ENCODE assay signal across 8 cellular contexts in genomic region chr7:12212051-12212485, GRCh38. TPM values are rescaled to one million over a fixed set of nuclear protein-coding genes. Genes with fewer than 3 reads are reported as not detected.
A peak's percentile ranks its signal among the peaks of the same experiment; 100 is the strongest.
DNase-seq lines count a peak whose midpoint lies in the region; ATAC-seq, FAIRE-seq and TF ChIP-seq lines count a peak whose summit lies in the region.

No MANE protein-coding gene starts in this region.

- no peak overlapping the region for H3K23ac ChIP-seq in H9 (ENCODE audit: insufficient read length, low read depth, low read length)

- H3K27me3 Mint-ChIP-seq in H9 (ENCODE audit: low read depth) (peaks cover 7% of the 10 kb centered on the region), osteocyte (ENCODE audit: unreplicated experiment) (peaks cover 27% of the 10 kb centered on the region)

- ATAC-seq in A549 (no peak), GM21576 (IDR thresholded peaks at IDR 0.05; ENCODE audit: unreplicated experiment) (no peak), GM21619 (IDR thresholded peaks at IDR 0.05; ENCODE audit: unreplicated experiment) (no peak), GM19324 (IDR thresholded peaks at IDR 0.05; ENCODE audit: low FRiP score, unreplicated experiment) (no peak)

- no peaks in the 10 kb centered on the region for H3K79me1 ChIP-seq in H9 (ENCODE audit: insufficient read depth, low read depth, low read length, poor library complexity, severe bottlenecking)

- no peaks in the 10 kb centered on the region; a peak in 1 of 5 replicates for H3K9me3 Mint-ChIP-seq in H9
- H3K9me3 Mint-ChIP-seq in osteocyte (ENCODE audit: unreplicated experiment): no peaks in the 10 kb centered on the region

- peaks cover 3% of the 10 kb centered on the region; the same call in 1 of the 2 replicates for H3K79me2 ChIP-seq in H9 (ENCODE audit: insufficient read depth, low read length)

- no peak overlapping the region for H2AFZ ChIP-seq in H9 (ENCODE audit: low read length)

- H3K4me1 Mint-ChIP-seq in H9 (peaks cover 22 to 35% of the 10 kb centered on the region in 2 experiments), osteocyte (ENCODE audit: unreplicated experiment) (peaks cover 21% of the 10 kb centered on the region)

- H2BK12ac ChIP-seq in H9 (ENCODE audit: insufficient read length, low read depth, low read length): no peak overlapping the region

- H3K4me3 Mint-ChIP-seq in H9 (peak overlapping the region; percentile 79 to 92), osteocyte (ENCODE audit: unreplicated experiment) (peak overlapping the region; percentile 97)

- H3K4me1 ChIP-seq in A549: peaks cover 29% of the 10 kb centered on the region
- H3K4me1 ChIP-seq in H9 (ENCODE audit: insufficient read depth, low read length): peaks cover 3% of the 10 kb centered on the region; the same call in 1 of the 2 replicates

- POLR2A ChIA-PET in A549 (lab: Yijun Ruan, JAX): interaction anchor here (1.4 to 2.6 kb wide), 3 partner anchors 104 to 253 kb away, joined by 3 to 17 read pairs (median 6); no protein-coding TSS in a partner anchor

- no peak overlapping the region for H3K4ac ChIP-seq in H9 (ENCODE audit: low read depth, low read length)

- no peak overlapping the region for H2BK15ac ChIP-seq in H9 (ENCODE audit: low read depth, low read length)

- H3K9me3 ChIP-seq in A549: no peaks in the 10 kb centered on the region
- no peaks in the 10 kb centered on the region for H3K9me3 ChIP-seq in H9 (ENCODE audit: control insufficient read depth, low read depth, low read length)

- H2AK5ac ChIP-seq in H9 (ENCODE audit: insufficient read length, low read length): no peak overlapping the region

- H2BK20ac ChIP-seq in H9 (ENCODE audit: low read depth, low read length, poor library complexity, severe bottlenecking): no peak overlapping the region

- H3K36me3 Mint-ChIP-seq in H9 (ENCODE audit: insufficient read depth in 1 of 3, low read depth in 3 of 3) (peaks cover 2 to 32% (median 3%) of the 10 kb centered on the region in 3 experiments; a peak in 6 of 7 replicates), osteocyte (ENCODE audit: unreplicated experiment) (peaks cover 17% of the 10 kb centered on the region)

- no peak overlapping the region for H2BK120ac ChIP-seq in H9 (ENCODE audit: low read depth, low read length, poor library complexity, severe bottlenecking)

- H3K27me3 ChIP-seq in H9 (ENCODE audit: insufficient read depth, low read length): no peaks in the 10 kb centered on the region

- H3K4me2 ChIP-seq in A549 (peak overlapping the region; percentile 88), H9 (ENCODE audit: insufficient read depth, insufficient read length, low read length) (peak overlapping the region; percentile 85)

- TF ChIP-seq EP300 in A549 (IDR thresholded peaks at IDR 0.05): no peak

- no peak overlapping the region for H3T11ph ChIP-seq in H9 (ENCODE audit: low read length)

- TF ChIP-seq RAD21 in A549 (conservative IDR thresholded peaks at IDR 0.05 in 1 of 2, IDR thresholded peaks at IDR 0.05 in 1 of 2): no peak

- H3K23me2 ChIP-seq in H9 (ENCODE audit: insufficient read length, low read depth, low read length, poor library complexity, severe bottlenecking): peaks cover 15% of the 10 kb centered on the region

- peak in 1 of 2 experiments; percentile 6 for DNase-seq in A549 (ENCODE audit: low read depth in 1 of 2, low spot score in 1 of 2)
- no peak for DNase-seq in H9
- DNase-seq in SK-MEL-5 (ENCODE audit: low read depth, low spot score): peak; percentile 37
- DNase-seq in epithelial cell of esophagus (ENCODE audit: low read depth): peak; percentile 17
- DNase-seq in osteocyte (ENCODE audit: extremely low spot score, unreplicated experiment): no peak

- TF ChIP-seq CTCF in A549 (IDR thresholded peaks at IDR 0.05) (no peak), H9 (conservative IDR thresholded peaks at IDR 0.05) (no peak), epithelial cell of esophagus (IDR thresholded peaks at IDR 0.05; ENCODE audit: insufficient read depth, low read depth, low read length, missing control alignments) (no peak), osteocyte (IDR thresholded peaks at IDR 0.05) (no peak)

- CTCF ChIA-PET in A549 (lab: Yijun Ruan, JAX): no interaction called here

- H3K9ac ChIP-seq in H9 (ENCODE audit: extremely low read depth, insufficient read length, low read length): peak overlapping the region; percentile 36

- no peak overlapping the region for H3K14ac ChIP-seq in H9 (ENCODE audit: insufficient read depth, low read length)

- H4K8ac ChIP-seq in H9 (replicated peaks; ENCODE audit: insufficient read length, low read depth, low read length): no peak overlapping the region

- H3K27ac Mint-ChIP-seq in H9 (peak overlapping the region; percentile 96 to 97 (median 96); a peak in 6 of 7 replicates), osteocyte (ENCODE audit: unreplicated experiment) (peak overlapping the region; percentile 92)

- H3K4me3 ChIP-seq in A549: peak overlapping the region; percentile 63
- peak overlapping the region; percentile 83 for H3K4me3 ChIP-seq in epithelial cell of esophagus (ENCODE audit: low read length)

- H3K27ac ChIP-seq in A549 (peak overlapping the region; percentile 95 to 96), H9 (ENCODE audit: insufficient read length, low read depth, low read length) (peak overlapping the region; percentile 19)

- WGBS in A549 (ENCODE audit: missing lambda C conversion rate): 15% methylated on average over 5 of the region's 5 CpGs
- no CpG with 5 or more reads among the region's 5 CpGs for WGBS in H9 (ENCODE audit: extremely low coverage, insufficient read length, low lambda C conversion rate)

- in situ Hi-C loops in SK-MEL-5 (cut with HindIII; ENCODE audit: low pct_unique_long_range_greater_than_20kb, low sequenced_read_pairs): no loop called here

- H4K91ac ChIP-seq in H9 (ENCODE audit: insufficient read length, low read depth, low read length): no peak overlapping the region

- no peak for FAIRE-seq in A549 (lab: Jason Lieb, UNC)

- no peak overlapping the region for H4K5ac ChIP-seq in H9 (ENCODE audit: insufficient read length, low read depth, low read length)

- TF ChIP-seq POLR2A in A549 (IDR thresholded peaks at IDR 0.05; ENCODE audit: low read length): no peak

- H4K20me1 ChIP-seq in H9 (ENCODE audit: control insufficient read depth, insufficient read depth, insufficient read length): no peaks in the 10 kb centered on the region

- H2BK5ac ChIP-seq in H9 (ENCODE audit: insufficient read length, low read length): no peak overlapping the region

- no peak overlapping the region for H3K18ac ChIP-seq in H9 (ENCODE audit: insufficient read length, low read depth, low read length)

- H3K56ac ChIP-seq in H9 (ENCODE audit: insufficient read length, low read depth, low read length): no peak overlapping the region

TF ChIP-seq in A549, 52 proteins besides CTCF, POLR2A, EP300 and RAD21:
- no peak for TF ChIP-seq CHD2 (IDR thresholded peaks at IDR 0.05; ENCODE audit: low read length, partially characterized antibody)
- no peak for TF ChIP-seq POLR2AphosphoS2 (conservative IDR thresholded peaks at IDR 0.05; ENCODE audit: low read length)
- TF ChIP-seq ESRRA (IDR thresholded peaks at IDR 0.05; ENCODE audit: borderline replicate concordance, low read length): no peak
- no peak for TF ChIP-seq FOXS1 (CRISPR knock-in tag; IDR thresholded peaks at IDR 0.05)
- no peak for TF ChIP-seq ZNF302 (CRISPR knock-in tag; IDR thresholded peaks at IDR 0.05)
- TF ChIP-seq ZSCAN20 (CRISPR knock-in tag; IDR thresholded peaks at IDR 0.05): no peak
- no peak for TF ChIP-seq MAZ (IDR thresholded peaks at IDR 0.05; ENCODE audit: borderline replicate concordance, low read depth, low read length)
- TF ChIP-seq SREBF2 (IDR thresholded peaks at IDR 0.05): no peak
- no peak for TF ChIP-seq CBX8 (IDR thresholded peaks at IDR 0.05)
- TF ChIP-seq EHMT2 (IDR thresholded peaks at IDR 0.05; ENCODE audit: low read depth): no peak
- TF ChIP-seq JUNB (IDR thresholded peaks at IDR 0.05): no peak
- no peak for TF ChIP-seq RFX5 (IDR thresholded peaks at IDR 0.05)
- TF ChIP-seq PBX3 (IDR thresholded peaks at IDR 0.05): no peak

RNA-seq across cellular contexts. Expression of gene TMEM106B, which starts 1.0 kb away (rescaled TPM):
- polyA plus RNA-seq in A549 (2011; rRNA removed): 94.8 and 123 TPM in 2 replicates
- 23.5 and 26.4 TPM in 2 replicates for polyA plus RNA-seq in A549 (2012; cell fraction: cytosol; rRNA removed)
- polyA plus RNA-seq in A549 (2012; cell fraction: nucleus; rRNA removed): 13.9 and 14.6 TPM in 2 replicates
- polyA plus RNA-seq in A549 (2017; fragmentation: RNase III; extraction: RNeasy Plus Mini Kit Qiagen cat#74134 plus additional on column Dnase treatment): 65.2 to 80.8 TPM (median 70.9 TPM) in 3 replicates
- polyA minus RNA-seq in A549 (2011; rRNA and poly(A)+ RNA removed): 32.9 and 34.3 TPM in 2 replicates
- total RNA-seq in H9 (2021): 28.4 and 32.6 TPM in 2 replicates
- 83.3 and 102 TPM in 2 replicates for total RNA-seq in SK-MEL-5 (2014; rRNA removed; shearing (Covaris generic))
- polyA plus RNA-seq in SK-MEL-5 (2015; cell fraction: cytosol; rRNA removed): 52.4 and 79.6 TPM in 2 replicates
- polyA plus RNA-seq in SK-MEL-5 (2015; cell fraction: nucleus; rRNA removed): 37.8 and 39.9 TPM in 2 replicates
- total RNA-seq in osteocyte: 61.7 and 64.0 TPM in 2 replicates

Comparison
In these comparisons a context has a peak if more than half of its experiments do, and no peak if none do; other contexts are left out.
1. DNase-seq: peak in SK-MEL-5 (single experiment) and epithelial cell of esophagus (single experiment); none in H9 (single experiment) and osteocyte (single experiment).